ENCODE assay signal across 10 cellular contexts in genomic region chr19:17765069-17765618, GRCh38. TPM values are rescaled to one million over a fixed set of nuclear protein-coding genes. Genes with fewer than 3 reads are reported as not detected.
DNase-seq lines count a peak whose midpoint lies in the region; ATAC-seq and TF ChIP-seq lines count a peak whose summit lies in the region.
"Had no signal": no experiment of that assay in that cellular context is flagged by ENCODE, and none has a peak within 500 bp of the region (broad histone marks: within the 10 kb centered on the region; RNA-seq: fewer than 3 reads in every experiment).

No MANE protein-coding gene starts in this region.

- peak; percentile 92 for ATAC-seq in mucosa of descending colon

- H3K4me1 ChIP-seq in colonic mucosa (no peaks in the 10 kb centered on the region), mucosa of descending colon (ENCODE audit: low read depth) (peaks cover 8% of the 10 kb centered on the region)

- CTCF ChIA-PET in HEK293T (lab: Yijun Ruan, JAX) = no interaction called here

- intact Hi-C loops in colonic mucosa (cut with DNase I) (loop anchor here (5.0 kb wide), 1 partner anchor 63 kb away; no protein-coding TSS in a partner anchor), mucosa of descending colon (cut with DNase I, micrococcal nuclease) (no loop called here)

- H3K27ac ChIP-seq in colonic mucosa (peak overlapping the region; percentile 61), coronary artery (no peak overlapping the region)

- H3K36me3 ChIP-seq in colonic mucosa (no peaks in the 10 kb centered on the region), mucosa of descending colon (ENCODE audit: low read depth) (no peaks in the 10 kb centered on the region)
- H3K36me3 ChIP-seq: MG63 had no signal

- H3K9ac ChIP-seq in colonic mucosa (ENCODE audit: low read depth in 2 of 2, low read length in 2 of 2) = no peak overlapping the region
- H3K9ac ChIP-seq: SK-N-SH had no signal

- DNase-seq in CD1c-positive myeloid dendritic cell (ENCODE audit: extremely low spot score) = peak; percentile 90
- peak; percentile 24 for DNase-seq in NCI-H226
- peak; percentile 88 for DNase-seq in colonic mucosa
- peak; percentile 82 to 90 (median 85) for DNase-seq in mucosa of descending colon
- DNase-seq in activated gamma-delta T cell (lab: John Stamatoyannopoulos, UW) = no peak
- no peak for DNase-seq in coronary artery (ENCODE audit: low spot score)
- DNase-seq in HEK293T (ENCODE audit: extremely low spot score) = no peak
- DNase-seq in HK-2 (ENCODE audit: unreplicated experiment) = no peak
- DNase-seq: MG63, SK-N-SH had no signal

- H3K27me3 ChIP-seq in colonic mucosa = no peaks in the 10 kb centered on the region
- H3K27me3 ChIP-seq: MG63 had no signal

- POLR2A ChIA-PET in HEK293T (lab: Yijun Ruan, JAX) = no interaction called here

- no peak overlapping the region for H3K4me3 ChIP-seq in colonic mucosa
- no peak overlapping the region for H3K4me3 ChIP-seq in mucosa of descending colon
- H3K4me3 ChIP-seq in coronary artery = no peak overlapping the region
- H3K4me3 ChIP-seq: MG63 had no signal

- H3K9me3 ChIP-seq in colonic mucosa = no peaks in the 10 kb centered on the region
- H3K9me3 ChIP-seq in mucosa of descending colon = no peaks in the 10 kb centered on the region
- H3K9me3 ChIP-seq: MG63, SK-N-SH had no signal

- TF ChIP-seq CTCF in colonic mucosa (IDR thresholded peaks at IDR 0.05) (no peak), mucosa of descending colon (IDR thresholded peaks at IDR 0.05) (no peak), coronary artery (IDR thresholded peaks at IDR 0.05) (no peak)

TF ChIP-seq in HEK293T, 16 proteins besides CTCF, POLR2A, EP300 and RAD21:
- no peak for TF ChIP-seq ZNF384 (IDR thresholded peaks at IDR 0.05)
- TF ChIP-seq CTBP1 (IDR thresholded peaks at IDR 0.05; ENCODE audit: borderline replicate concordance) = no peak
- TF ChIP-seq HDGF (IDR thresholded peaks at IDR 0.05; ENCODE audit: borderline replicate concordance) = no peak
- no peak for TF ChIP-seq PKNOX1 (IDR thresholded peaks at IDR 0.05)
- TF ChIP-seq TARDBP (IDR thresholded peaks at IDR 0.05) = no peak
- TF ChIP-seq FOXM1 (IDR thresholded peaks at IDR 0.05; ENCODE audit: borderline replicate concordance) = no peak
- TF ChIP-seq SP1 (IDR thresholded peaks at IDR 0.05) = no peak
- TF ChIP-seq NFRKB (IDR thresholded peaks at IDR 0.05) = no peak
- TF ChIP-seq ELF4 (IDR thresholded peaks at IDR 0.05) = no peak
- no peak for TF ChIP-seq FOXK2 (IDR thresholded peaks at IDR 0.05)
- no peak for TF ChIP-seq LEF1 (IDR thresholded peaks at IDR 0.05; ENCODE audit: borderline replicate concordance)
- TF ChIP-seq SUZ12 (IDR thresholded peaks at IDR 0.05) = no peak
- TF ChIP-seq ARNT (IDR thresholded peaks at IDR 0.05) = no peak
- no peak for TF ChIP-seq L3MBTL2 (conservative IDR thresholded peaks at IDR 0.05)
- TF ChIP-seq BHLHE40 (IDR thresholded peaks at IDR 0.05; ENCODE audit: borderline replicate concordance) = no peak
- no peak for TF ChIP-seq FOXA1 (IDR thresholded peaks at IDR 0.05)
TF ChIP-seq in HEK293T: peak in this region for 0.

RNA-seq across cellular contexts. Expression of gene FCHO1, which starts 13.9 kb away (rescaled TPM):
- total RNA-seq in colonic mucosa (1 to 10 TPM; 3.9 to 9.2 TPM), mucosa of descending colon (1 to 10 TPM; 3.4 to 4.4 (median 4.2) TPM)

RNA-seq across cellular contexts. Expression of gene B3GNT3, which starts 29.8 kb away (rescaled TPM):
- 100 to 1,000 TPM; 108 to 132 TPM for total RNA-seq in colonic mucosa
- total RNA-seq in mucosa of descending colon = 100 to 1,000 TPM in 2 of 3 donors, 10 to 100 TPM in 1; 77.6 to 205 (median 189) TPM

RNA-seq across cellular contexts. Expression of gene MAP1S, which starts 45.9 kb away (rescaled TPM):
- total RNA-seq in colonic mucosa (10 to 100 TPM; 48.1 to 57.1 TPM), mucosa of descending colon (10 to 100 TPM; 42.2 to 57.2 (median 44.7) TPM)

RNA-seq across cellular contexts. Expression of gene INSL3, which starts 56.2 kb away (rescaled TPM):
- total RNA-seq in colonic mucosa = not detected
- total RNA-seq in mucosa of descending colon = not detected

Comparison
In these comparisons a context has a peak if more than half of its experiments do, and no peak if none do; other contexts are left out.
1. DNase-seq: peak in CD1c-positive myeloid dendritic cell (single experiment), NCI-H226 (single experiment), colonic mucosa (single experiment) and mucosa of descending colon (3 of 3); none in activated gamma-delta T cell (single experiment), coronary artery (single experiment), HEK293T (single experiment) and HK-2 (single experiment).